8 cellular contexts compared by ENCODE assay signal in genomic region chr12:92145731-92146496, GRCh38. TPM values are rescaled to one million over a fixed set of nuclear protein-coding genes. Genes with fewer than 3 reads are reported as not detected.
DNase-seq lines count a peak whose midpoint lies in the region; ATAC-seq and TF ChIP-seq lines count a peak whose summit lies in the region.

Gene BTG1 (minus strand): TSS chr12:92145846. CDS start chr12:92145535, 311 bp downstream.

- WGBS in lung, 2 donors = 0% methylated on average over 60 to 61 of the region's 61 CpGs

- CTCF ChIA-PET in activated CD8-positive, alpha-beta memory T cell treated with anti-CD3 and anti-CD28 coated beads for 36 hours (lab: Charles Lee) = interaction anchor here (0.6 to 2.2 kb wide), 7 partner anchors 9 to 1956 kb away, joined by 3 to 8 read pairs (median 4); no protein-coding TSS in a partner anchor

- POLR2A ChIA-PET in activated CD8-positive, alpha-beta memory T cell treated with anti-CD3 and anti-CD28 coated beads for 36 hours (lab: Charles Lee) = interaction anchor here (0.5 to 4.5 kb wide), 26 partner anchors 10 to 783 kb away, joined by 3 to 72 read pairs (median 4); partner anchors contain the start of gene EEA1

- peak within 1 kb of the TSS; percentile 100 for H3K4me3 ChIP-seq in lung

- peak within 1 kb of the TSS; percentile 100 for H3K27ac ChIP-seq in lung (ENCODE audit: low read depth in 1 of 2, low read length in 1 of 2)

- no peak for TF ChIP-seq CTCF in GM20000 (IDR thresholded peaks at IDR 0.05; ENCODE audit: extremely low read depth, missing control alignments)
- no peak for TF ChIP-seq CTCF in lung (IDR thresholded peaks at IDR 0.05; ENCODE audit: control extremely low read depth, extremely low read depth)

- ATAC-seq in lung (ENCODE audit: insufficient read depth, low FRiP score) = peak; percentile 83

- DNase-seq in CMK (ENCODE audit: low read depth) (peak; percentile 94), GM20000 (ENCODE audit: low spot score) (peak; percentile 97), HT-29 (ENCODE audit: low spot score) (peak; percentile 99), NOMO-1 (lab: John Stamatoyannopoulos, UW; ENCODE audit: unreplicated experiment in 2 of 2) (peak; percentile 95 to 98), lung (ENCODE audit: low spot score) (peak; percentile 99)
- peak; percentile 98 for DNase-seq in effector CD8-positive, alpha-beta T cell (lab: John Stamatoyannopoulos, UW)
- DNase-seq in stimulated activated CD4-positive, alpha-beta T cell treated with anti-CD3 and anti-CD28 coated beads, TNF-alpha, amount 100 ng/mL, for 4 hours (ENCODE audit: low read depth in 3 of 3) = peak; percentile 86 to 99 (median 98)

- peaks cover 0 to 2% of the 10 kb centered on the region in 2 donors for H3K9me3 ChIP-seq in lung (ENCODE audit: control insufficient read depth in 2 of 2, insufficient read depth in 1 of 2, low read length in 1 of 2)

- peaks cover 1 to 6% of the 10 kb centered on the region in 2 donors for H3K36me3 ChIP-seq in lung (ENCODE audit: control insufficient read depth in 2 of 2, insufficient read depth in 2 of 2, low read length in 2 of 2)

- no peaks in the 10 kb centered on the region for H3K27me3 ChIP-seq in lung (ENCODE audit: control insufficient read depth, insufficient read depth)

- peaks cover 0 to 3% of the 10 kb centered on the region in 2 donors for H3K4me1 ChIP-seq in lung (ENCODE audit: control insufficient read depth in 2 of 2, insufficient read depth in 2 of 2, low read length in 2 of 2)

RNA-seq across cellular contexts. Expression of gene BTG1, which starts in this region (rescaled TPM):
- 4.3 and 12.4 TPM in 2 replicates for total RNA-seq in HT-29 (2014; rRNA removed; shearing (Covaris generic))
- 10 to 100 TPM; 75.4 to 76.8 TPM for total RNA-seq in activated CD8-positive, alpha-beta memory T cell treated with anti-CD3 and anti-CD28 coated beads for 36 hours
- 100 to 1,000 TPM; 128 to 147 TPM for total RNA-seq in lung
- polyA plus RNA-seq in lung = 10 to 100 TPM; 38.4 to 50.9 TPM

Comparison
In these comparisons a context has a peak if more than half of its experiments do, and no peak if none do; other contexts are left out.
1. Peak in every context shown above with its lines: DNase-seq, ATAC-seq, H3K4me3 ChIP-seq and H3K27ac ChIP-seq.